In the genomic region with DNA sequence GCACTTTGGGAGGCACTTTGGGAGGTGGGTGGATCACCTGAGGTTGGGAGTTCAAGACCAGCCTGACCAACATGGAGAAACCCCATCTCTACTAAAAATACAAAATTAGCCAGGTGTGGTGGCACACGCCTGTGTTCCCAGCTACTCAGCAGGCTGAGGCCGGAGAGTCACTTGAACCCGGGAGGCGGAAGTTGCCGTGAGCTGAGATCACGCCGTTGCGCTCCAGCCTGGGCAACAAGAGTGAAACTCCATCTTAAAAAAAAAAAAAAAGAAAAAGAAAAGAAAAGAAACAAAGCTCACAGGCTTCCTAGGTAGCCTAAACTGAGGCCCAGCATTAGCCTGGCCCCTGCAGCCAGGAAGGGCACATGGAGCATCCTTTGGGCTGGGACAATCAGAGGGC, we compare ENCODE assay signal across 13 cellular contexts. TPM values are rescaled to one million over a fixed set of nuclear protein-coding genes. Genes with fewer than 3 reads are reported as not detected.
DNase-seq lines count a peak whose midpoint lies in the region; ATAC-seq lines count a peak whose summit lies in the region.
"Not testable (repeated sequence)": the region's sequence is repeated elsewhere in the genome, so short reads cannot be mapped to it uniquely, and the experiment has no call there.
"Had no signal": no experiment of that assay in that cellular context is flagged by ENCODE, and none has a peak within 500 bp of the region (broad histone marks: within the 10 kb centered on the region; RNA-seq: fewer than 3 reads in every experiment).

No MANE protein-coding gene starts in this region.

- not testable (repeated sequence) for H3K36me3 ChIP-seq in KOPT-K1 (ENCODE audit: insufficient read depth, low read length)

- H3K27ac ChIP-seq in KOPT-K1 (ENCODE audit: low read depth, low read length, poor library complexity, severe bottlenecking): peak overlapping the region; percentile 75

- intact Hi-C loops in activated CD4-positive, alpha-beta memory T cell treated with anti-CD3 and anti-CD28 coated beads for 36 hours (cut with micrococcal nuclease): not testable (repeated sequence)

- not testable (repeated sequence) for H3K9me3 Mint-ChIP-seq in T-helper 1 cell treated with Interleukin-12 subunit alpha and Interleukin-12 subunit beta and Interleukin-4 antibody, amounts not matched to agents 30 μg/mL and 1 μg/mL, for 36 hours; activated CD4-positive, alpha-beta memory T cell treated with anti-CD3 and anti-CD28 coated beads for 36 hours; activated T-cell treated with anti-CD3 and anti-CD28 coated beads, Interleukin-2, amount 50 U/mL, for 72 hours; activated naive CD4-positive, alpha-beta T cell treated with anti-CD3 and anti-CD28 coated beads, Interleukin-2, amount 50 U/mL, for 72 hours; central memory CD8-positive, alpha-beta T cell; stimulated activated effector memory CD8-positive, alpha-beta T cell treated with anti-CD3 and anti-CD28 coated beads, Interleukin-12 subunit alpha, Interleukin-12 subunit beta, amount 100 ng/mL, for 72 hours

- not testable (repeated sequence) for H3K9me3 ChIP-seq in KOPT-K1 (ENCODE audit: insufficient read depth, low read length, poor library complexity, severe bottlenecking)

- POLR2A ChIA-PET in activated CD4-positive, alpha-beta memory T cell treated with anti-CD3 and anti-CD28 coated beads for 36 hours (lab: Charles Lee): interaction anchor here (0.7 to 0.9 kb wide), 2 partner anchors 8 to 40 kb away, joined by 3 read pairs; a partner anchor contains a TSS

- CTCF ChIA-PET in activated CD4-positive, alpha-beta memory T cell treated with anti-CD3 and anti-CD28 coated beads for 36 hours (lab: Charles Lee): interaction anchor here (22.0 kb wide), 1 partner anchor 11 kb away, joined by 386 read pairs; a partner anchor contains a TSS

- not testable (repeated sequence) for H3K36me3 Mint-ChIP-seq in T-helper 1 cell treated with Interleukin-12 subunit alpha and Interleukin-12 subunit beta and Interleukin-4 antibody, amounts not matched to agents 30 μg/mL and 1 μg/mL, for 36 hours (ENCODE audit: low read depth); activated CD4-positive, alpha-beta memory T cell treated with anti-CD3 and anti-CD28 coated beads for 36 hours; activated T-cell treated with anti-CD3 and anti-CD28 coated beads, Interleukin-2, amount 50 U/mL, for 72 hours (ENCODE audit: insufficient read depth in 2 of 2); activated naive CD4-positive, alpha-beta T cell treated with anti-CD3 and anti-CD28 coated beads, Interleukin-2, amount 50 U/mL, for 72 hours; central memory CD8-positive, alpha-beta T cell (ENCODE audit: insufficient read depth)
- H3K36me3 Mint-ChIP-seq in stimulated activated effector memory CD8-positive, alpha-beta T cell treated with anti-CD3 and anti-CD28 coated beads, Interleukin-12 subunit alpha, Interleukin-12 subunit beta, amount 100 ng/mL, for 72 hours: peaks cover 18% of the 10 kb centered on the region

- peaks cover 52% of the 10 kb centered on the region for H3K4me1 Mint-ChIP-seq in T-helper 1 cell treated with Interleukin-12 subunit alpha and Interleukin-12 subunit beta and Interleukin-4 antibody, amounts not matched to agents 30 μg/mL and 1 μg/mL, for 36 hours (ENCODE audit: low read depth)
- H3K4me1 Mint-ChIP-seq in activated CD4-positive, alpha-beta memory T cell treated with anti-CD3 and anti-CD28 coated beads for 36 hours (ENCODE audit: low read depth): peaks cover 73% of the 10 kb centered on the region
- H3K4me1 Mint-ChIP-seq in activated T-cell treated with anti-CD3 and anti-CD28 coated beads, Interleukin-2, amount 50 U/mL, for 72 hours (ENCODE audit: low read depth): peaks cover 81% of the 10 kb centered on the region
- peaks cover 52% of the 10 kb centered on the region for H3K4me1 Mint-ChIP-seq in central memory CD8-positive, alpha-beta T cell
- H3K4me1 Mint-ChIP-seq in stimulated activated effector memory CD8-positive, alpha-beta T cell treated with anti-CD3 and anti-CD28 coated beads, Interleukin-12 subunit alpha, Interleukin-12 subunit beta, amount 100 ng/mL, for 72 hours: peaks cover 79% of the 10 kb centered on the region

- DNase-seq in activated CD4-positive, alpha-beta memory T cell treated with anti-CD3 and anti-CD28 coated beads for 36 hours; activated T-cell treated with anti-CD3 and anti-CD28 coated beads, Interleukin-2, amount 50 U/mL, for 72 hours; activated naive CD4-positive, alpha-beta T cell treated with anti-CD3 and anti-CD28 coated beads, Interleukin-2, amount 50 U/mL, for 72 hours (ENCODE audit: low spot score in 2 of 2); central memory CD8-positive, alpha-beta T cell (ENCODE audit: low spot score in 2 of 2); stimulated activated effector memory CD8-positive, alpha-beta T cell treated with anti-CD3 and anti-CD28 coated beads, Interleukin-12 subunit alpha, Interleukin-12 subunit beta, amount 100 ng/mL, for 72 hours (ENCODE audit: low spot score in 2 of 2): not testable (repeated sequence)

- not testable (repeated sequence) for ATAC-seq in activated T-cell treated with anti-CD3 and anti-CD28 coated beads, Interleukin-2, amount 50 U/mL, for 72 hours (replicated peaks in 1 of 2); activated naive CD4-positive, alpha-beta T cell treated with anti-CD3 and anti-CD28 coated beads, Interleukin-2, amount 50 U/mL, for 72 hours; central memory CD8-positive, alpha-beta T cell (replicated peaks; ENCODE audit: extremely low read depth, poor library complexity, severe bottlenecking); stimulated activated effector memory CD8-positive, alpha-beta T cell treated with anti-CD3 and anti-CD28 coated beads, Interleukin-12 subunit alpha, Interleukin-12 subunit beta, amount 100 ng/mL, for 72 hours

- not testable (repeated sequence) for H3K4me3 Mint-ChIP-seq in T-helper 1 cell treated with Interleukin-12 subunit alpha and Interleukin-12 subunit beta and Interleukin-4 antibody, amounts not matched to agents 30 μg/mL and 1 μg/mL, for 36 hours; activated CD4-positive, alpha-beta memory T cell treated with anti-CD3 and anti-CD28 coated beads for 36 hours; central memory CD8-positive, alpha-beta T cell; stimulated activated effector memory CD8-positive, alpha-beta T cell treated with anti-CD3 and anti-CD28 coated beads, Interleukin-12 subunit alpha, Interleukin-12 subunit beta, amount 100 ng/mL, for 72 hours
- peak overlapping the region; percentile 41 to 68 for H3K4me3 Mint-ChIP-seq in activated T-cell treated with anti-CD3 and anti-CD28 coated beads, Interleukin-2, amount 50 U/mL, for 72 hours

- not testable (repeated sequence) for H3K27me3 Mint-ChIP-seq in T-helper 1 cell treated with Interleukin-12 subunit alpha and Interleukin-12 subunit beta and Interleukin-4 antibody, amounts not matched to agents 30 μg/mL and 1 μg/mL, for 36 hours (ENCODE audit: low read depth); activated CD4-positive, alpha-beta memory T cell treated with anti-CD3 and anti-CD28 coated beads for 36 hours; activated T-cell treated with anti-CD3 and anti-CD28 coated beads, Interleukin-2, amount 50 U/mL, for 72 hours (ENCODE audit: low read depth); central memory CD8-positive, alpha-beta T cell

- peak overlapping the region; percentile 62 for H3K27ac Mint-ChIP-seq in T-helper 1 cell treated with Interleukin-12 subunit alpha and Interleukin-12 subunit beta and Interleukin-4 antibody, amounts not matched to agents 30 μg/mL and 1 μg/mL, for 36 hours
- H3K27ac Mint-ChIP-seq in activated CD4-positive, alpha-beta memory T cell treated with anti-CD3 and anti-CD28 coated beads for 36 hours: peak overlapping the region; percentile 50
- H3K27ac Mint-ChIP-seq in activated T-cell treated with anti-CD3 and anti-CD28 coated beads, Interleukin-2, amount 50 U/mL, for 72 hours: not testable (repeated sequence)
- peak overlapping the region; percentile 72 to 85 for H3K27ac Mint-ChIP-seq in activated naive CD4-positive, alpha-beta T cell treated with anti-CD3 and anti-CD28 coated beads, Interleukin-2, amount 50 U/mL, for 72 hours
- H3K27ac Mint-ChIP-seq in central memory CD8-positive, alpha-beta T cell (ENCODE audit: low read depth): peak overlapping the region; percentile 70
- H3K27ac Mint-ChIP-seq in stimulated activated effector memory CD8-positive, alpha-beta T cell treated with anti-CD3 and anti-CD28 coated beads, Interleukin-12 subunit alpha, Interleukin-12 subunit beta, amount 100 ng/mL, for 72 hours: peak overlapping the region; percentile 94

RNA-seq across cellular contexts. Expression of a gene that starts 8.1 kb away (rescaled TPM):
- 10 to 100 TPM; 19.4 to 20.2 TPM for total RNA-seq in activated CD4-positive, alpha-beta memory T cell treated with anti-CD3 and anti-CD28 coated beads for 36 hours
- 10 to 100 TPM; 12.0 to 17.8 TPM for total RNA-seq in activated T-cell treated with anti-CD3 and anti-CD28 coated beads, Interleukin-2, amount 50 U/mL, for 72 hours
- 10 to 100 TPM in 1 of 2 donors, 1 to 10 TPM in 1; 3.8 to 36.8 TPM for total RNA-seq in activated naive CD4-positive, alpha-beta T cell treated with anti-CD3 and anti-CD28 coated beads, Interleukin-2, amount 50 U/mL, for 72 hours

RNA-seq across cellular contexts. Expression of a gene that starts 18.3 kb away (rescaled TPM):
- total RNA-seq in activated CD4-positive, alpha-beta memory T cell treated with anti-CD3 and anti-CD28 coated beads for 36 hours: 10 to 100 TPM; 38.1 to 39.7 TPM
- 10 to 100 TPM; 26.1 to 30.1 TPM for total RNA-seq in activated T-cell treated with anti-CD3 and anti-CD28 coated beads, Interleukin-2, amount 50 U/mL, for 72 hours
- 10 to 100 TPM; 34.2 to 40.2 TPM for total RNA-seq in activated naive CD4-positive, alpha-beta T cell treated with anti-CD3 and anti-CD28 coated beads, Interleukin-2, amount 50 U/mL, for 72 hours

RNA-seq across cellular contexts. Expression of a gene that starts 53.1 kb away (rescaled TPM):
- total RNA-seq in activated CD4-positive, alpha-beta memory T cell treated with anti-CD3 and anti-CD28 coated beads for 36 hours: under 1 TPM; 0.12 to 0.36 TPM
- not detected for total RNA-seq in activated T-cell treated with anti-CD3 and anti-CD28 coated beads, Interleukin-2, amount 50 U/mL, for 72 hours
- under 1 TPM in 1 of 2 donors, not detected in 1; 0.29 TPM for total RNA-seq in activated naive CD4-positive, alpha-beta T cell treated with anti-CD3 and anti-CD28 coated beads, Interleukin-2, amount 50 U/mL, for 72 hours
- total RNA-seq: A673, HFFc6, HT1080, LHCN-M2, MCF 10A, PC-3 had no signal
